In genomic region chr7:22301790-22302189, GRCh38 we compare ENCODE assay signal across 23 cellular contexts. TPM values are rescaled to one million over a fixed set of nuclear protein-coding genes. Genes with fewer than 3 reads are reported as not detected.
DNase-seq lines count a peak whose midpoint lies in the region; ATAC-seq and TF ChIP-seq lines count a peak whose summit lies in the region.
"Had no signal": no experiment of that assay in that cellular context is flagged by ENCODE, and none has a peak within 500 bp of the region (broad histone marks: within the 10 kb centered on the region; RNA-seq: fewer than 3 reads in every experiment).

No MANE protein-coding gene starts in this region.

- H2AK5ac ChIP-seq in IMR-90 (ENCODE audit: low read depth, low read length) = no peak overlapping the region

- no peaks in the 10 kb centered on the region for H4K20me1 ChIP-seq in IMR-90 (ENCODE audit: insufficient read depth, low read length)

- no peak overlapping the region for H4K5ac ChIP-seq in IMR-90 (ENCODE audit: low read depth, low read length)

- no peak overlapping the region for H3K9ac ChIP-seq in IMR-90 (ENCODE audit: low read depth, low read length)

- no peak overlapping the region for H2BK15ac ChIP-seq in IMR-90 (ENCODE audit: low read depth, low read length)

- H3K4ac ChIP-seq in IMR-90 (ENCODE audit: low read depth, low read length) = no peak overlapping the region

- no TSS peak for BruUV-seq in IMR-90 (replicated peaks; lab: Mats Ljungman, UMichigan)

- no peak overlapping the region for H2BK20ac ChIP-seq in IMR-90 (ENCODE audit: low read depth, low read length)

- in situ Hi-C loops in IMR-90 (cut with MboI; ENCODE audit: low sequenced_read_pairs) = no loop called here

- WGBS in IMR-90 (ENCODE audit: extremely low coverage in 2 of 2, insufficient read length in 1 of 2), 2 experiments = no CpG with 5 or more reads among the region's 6 CpGs

- CTCF ChIA-PET in IMR-90 (lab: Yijun Ruan, JAX) = no interaction called here

- H2AFZ ChIP-seq in IMR-90 (replicated peaks; ENCODE audit: low read length, poor library complexity) = no peak overlapping the region

- H3K27ac ChIP-seq in IMR-90 (ENCODE audit: insufficient read depth, low read length) (no peak overlapping the region), caudate nucleus (ENCODE audit: low read depth, low read length) (peak overlapping the region; percentile 77), temporal lobe (ENCODE audit: low read depth, low read length) (peak overlapping the region; percentile 61)
- H3K27ac ChIP-seq: A549, Peyer's patch, SK-N-MC had no signal

- DNase-seq in IMR-90 (no peak), caudate nucleus (lab: John Stamatoyannopoulos, UW) (no peak), mucosa of gallbladder (ENCODE audit: low spot score) (peak; percentile 33), AML-193 (lab: John Stamatoyannopoulos, UW) (no peak), hypothalamus (lab: John Stamatoyannopoulos, UW) (no peak)
- no peak for DNase-seq in activated naive CD4-positive, alpha-beta T cell treated with Interleukin-2 at 50 U/mL for 16 hours
- DNase-seq: BE2C; CD8-positive, alpha-beta memory T cell; DMS 273 treated with DMSO at 0.1 percent for 48 hours; DMS79; GF-D8; H9; KBM-7; NCI-H1105 treated with DMSO at 0.1 percent for 48 hours; NCI-H2029; NCI-H446; NCI-H526 treated with DMSO at 0.1 percent for 48 hours; Peyer's patch; SHP77 treated with DMSO at 0.1 percent for 48 hours had no signal

- H3K36me3 ChIP-seq in IMR-90 (ENCODE audit: control insufficient read depth, insufficient read depth, low read length) = no peaks in the 10 kb centered on the region

- no peak overlapping the region for H3K4me2 ChIP-seq in IMR-90 (ENCODE audit: low read depth, low read length)
- H3K4me2 ChIP-seq: A549 had no signal

- TF ChIP-seq CTCF in IMR-90 (conservative IDR thresholded peaks at IDR 0.05; ENCODE audit: low read depth, low read length) = no peak

- no peak overlapping the region for H4K8ac ChIP-seq in IMR-90 (ENCODE audit: low read depth in 2 of 2, low read length in 2 of 2)

- no peak overlapping the region for H4K91ac ChIP-seq in IMR-90 (ENCODE audit: insufficient read depth, low read depth, low read length)

- H3K18ac ChIP-seq in IMR-90 (ENCODE audit: low read depth, low read length) = no peak overlapping the region

- H3K14ac ChIP-seq in IMR-90 (replicated peaks; ENCODE audit: low read depth, low read length) = no peak overlapping the region

- ATAC-seq in IMR-90 (ENCODE audit: low read depth) = no peak
- ATAC-seq: A549 had no signal

- no peak overlapping the region for H3K4me3 ChIP-seq in IMR-90 (ENCODE audit: insufficient read depth, low read depth, low read length)
- H3K4me3 ChIP-seq: A549, Peyer's patch, SK-N-MC had no signal

- H3K56ac ChIP-seq in IMR-90 (ENCODE audit: extremely low read depth, insufficient read depth, low read length) = no peak overlapping the region

- intact Hi-C loops in IMR-90 (cut with micrococcal nuclease) = no loop called here

- dilution Hi-C loops in IMR-90 (cut with HindIII; ENCODE audit: low sequenced_read_pairs, unreplicated experiment) = no loop called here

- H3K4me1 ChIP-seq in IMR-90 (ENCODE audit: control insufficient read depth, insufficient read depth, low read length) = no peaks in the 10 kb centered on the region
- H3K4me1 ChIP-seq: A549, BE2C, Peyer's patch had no signal

- no peak for TF ChIP-seq RAD21 in IMR-90 (IDR thresholded peaks at IDR 0.05; ENCODE audit: low read length)

- no peaks in the 10 kb centered on the region for H3K79me1 ChIP-seq in IMR-90 (ENCODE audit: low read depth in 1 of 2, low read length in 2 of 2)

- no peak for TF ChIP-seq POLR2A in IMR-90 (IDR thresholded peaks at IDR 0.05; ENCODE audit: low read depth, low read length)

- no peaks in the 10 kb centered on the region for H3K9me1 ChIP-seq in IMR-90 (ENCODE audit: insufficient read depth, low read length)

- H3K23ac ChIP-seq in IMR-90 (ENCODE audit: low read depth, low read length) = no peak overlapping the region

- H3K27me3 ChIP-seq in IMR-90 (ENCODE audit: control insufficient read depth, insufficient read depth, low read length) = no peaks in the 10 kb centered on the region
- H3K27me3 ChIP-seq: BE2C, Peyer's patch had no signal

- H2BK5ac ChIP-seq in IMR-90 (ENCODE audit: low read depth, low read length, poor library complexity, severe bottlenecking) = no peak overlapping the region

- peak overlapping the region; percentile 58 for H2AK9ac ChIP-seq in IMR-90 (replicated peaks; ENCODE audit: low read depth, low read length, poor library complexity)

- no peak overlapping the region for H2BK120ac ChIP-seq in IMR-90 (ENCODE audit: low read depth, low read length)

- POLR2A ChIA-PET in IMR-90 (lab: Charles Lee; ENCODE audit: unreplicated experiment) = no interaction called here

- no peaks in the 10 kb centered on the region for H3K9me3 ChIP-seq in IMR-90 (ENCODE audit: control insufficient read depth, insufficient read depth, low read length)
- H3K9me3 ChIP-seq: A549, BE2C, Peyer's patch had no signal

TF ChIP-seq in IMR-90, 13 proteins besides CTCF, POLR2A, EP300 and RAD21:
- no peak for TF ChIP-seq CEBPB (IDR thresholded peaks at IDR 0.05; ENCODE audit: low read depth, low read length)
- no peak for TF ChIP-seq SMC3 (IDR thresholded peaks at IDR 0.05; ENCODE audit: low read depth, low read length)
- TF ChIP-seq USF2 (IDR thresholded peaks at IDR 0.05; ENCODE audit: low read depth, low read length) = no peak
- TF ChIP-seq MAZ (IDR thresholded peaks at IDR 0.05; ENCODE audit: borderline replicate concordance, low read depth, low read length) = no peak
- TF ChIP-seq RFX5 (IDR thresholded peaks at IDR 0.05; ENCODE audit: low read depth, low read length) = no peak
- TF ChIP-seq FOS (IDR thresholded peaks at IDR 0.05; ENCODE audit: low read depth, low read length) = no peak
- TF ChIP-seq MAFK (IDR thresholded peaks at IDR 0.05; ENCODE audit: low read depth, low read length) = no peak
- TF ChIP-seq NFE2L2 (IDR thresholded peaks at IDR 0.05; ENCODE audit: low read depth, low read length) = no peak
- TF ChIP-seq BHLHE40 (IDR thresholded peaks at IDR 0.05; ENCODE audit: low read depth, low read length) = no peak
- TF ChIP-seq MXI1 (IDR thresholded peaks at IDR 0.05; ENCODE audit: borderline replicate concordance, low read depth, low read length) = no peak
- TF ChIP-seq ELK1 (IDR thresholded peaks at IDR 0.05; ENCODE audit: borderline replicate concordance, low read depth, low read length) = no peak
- no peak for TF ChIP-seq RCOR1 (IDR thresholded peaks at IDR 0.05; ENCODE audit: insufficient replicate concordance, low read length)
- no peak for TF ChIP-seq CHD1 (IDR thresholded peaks at IDR 0.05; ENCODE audit: low read depth, low read length)
TF ChIP-seq in IMR-90: peak in this region for 0.

RNA-seq across cellular contexts. Expression of gene RAPGEF5, which starts 55.2 kb away (rescaled TPM):
- 0.18 and 0.28 TPM in 2 replicates for total RNA-seq in IMR-90 (2012; rRNA removed)
- 0.05 and 0.09 TPM in 2 replicates for polyA plus RNA-seq in IMR-90 (2012; rRNA removed)
- 0.01 and 0.02 TPM in 2 replicates for polyA plus RNA-seq in IMR-90 (2012; cell fraction: cytosol; rRNA removed)
- 0.01 and 0.05 TPM in 2 replicates for polyA plus RNA-seq in IMR-90 (2012; cell fraction: nucleus; rRNA removed; ENCODE audit: low replicate concordance)
- total RNA-seq in mucosa of gallbladder = 53.4 TPM
- total RNA-seq in temporal lobe = 64.7 TPM
- polyA plus RNA-seq: CD14-positive monocyte had no signal

Comparison
In these comparisons a context has a peak if more than half of its experiments do, and no peak if none do; other contexts are left out.
1. RNA of gene RAPGEF5, which starts 55.2 kb away (total RNA-seq): 64.7 TPM in temporal lobe (single experiment) and 53.4 TPM in mucosa of gallbladder (single experiment); 0.18 to 0.28 TPM in IMR-90; every median in the first group is over 10 times any median in the second.